Comparison of ENCODE assay signal across 8 cellular contexts in genomic region chr20:38804682-38805501, GRCh38. TPM values are rescaled to one million over a fixed set of nuclear protein-coding genes. Genes with fewer than 3 reads are reported as not detected.
DNase-seq lines count a peak whose midpoint lies in the region; ATAC-seq and TF ChIP-seq lines count a peak whose summit lies in the region.

No MANE protein-coding gene starts in this region.

- H3K36me3 ChIP-seq in OCI-LY7 (ENCODE audit: insufficient read depth, low read length) = peaks cover 20% of the 10 kb centered on the region; the same call in 1 of the 2 replicates
- no peaks in the 10 kb centered on the region for H3K36me3 ChIP-seq in iPS DF 6.9 (ENCODE audit: control insufficient read depth, insufficient read depth, low read length)
- H3K36me3 ChIP-seq in PC-9 (ENCODE audit: low read depth) = no peaks in the 10 kb centered on the region

- H3K9me2 ChIP-seq in OCI-LY7 (ENCODE audit: insufficient read depth, low read length) (no peaks in the 10 kb centered on the region), PC-9 (ENCODE audit: insufficient read depth) (no peaks in the 10 kb centered on the region)

- H4K20me1 ChIP-seq in OCI-LY7 (ENCODE audit: insufficient read depth, low read length) (0 out of 2 replicates have a peak, but pooled peaks cover 15% of the 10 kb centered on the region), PC-9 (ENCODE audit: insufficient read depth) (no peaks in the 10 kb centered on the region)

- H3K79me2 ChIP-seq in OCI-LY7 (ENCODE audit: insufficient read depth, low read depth, low read length) (peaks cover 41% of the 10 kb centered on the region), PC-9 (ENCODE audit: low read depth) (no peaks in the 10 kb centered on the region)

- no peak for TF ChIP-seq CTCF in OCI-LY7 (conservative IDR thresholded peaks at IDR 0.05; ENCODE audit: low read length)
- TF ChIP-seq CTCF in PC-9 (conservative IDR thresholded peaks at IDR 0.05) = no peak

- peak overlapping the region; percentile 78 for H2AFZ ChIP-seq in OCI-LY7 (ENCODE audit: low read length)
- H2AFZ ChIP-seq in PC-9 = no peak overlapping the region

- BruUV-seq in OCI-LY7 (replicated peaks; lab: Mats Ljungman, UMichigan) = TSS peak; percentile 84
- no TSS peak for BruUV-seq in PC-9 (replicated peaks; lab: Mats Ljungman, UMichigan)

- peak; percentile 80 for DNase-seq in OCI-LY7 (ENCODE audit: low spot score)
- peak; percentile 43 for DNase-seq in activated T-helper 9 cell treated with anti-CD3 and anti-CD28 coated beads, Interleukin-2, amount 50 U/mL, for 16 hours (ENCODE audit: low read depth)
- peak; percentile 67 for DNase-seq in iPS DF 6.9 (ENCODE audit: low read depth, low spot score)
- DNase-seq in stimulated activated CD4-positive, alpha-beta T cell treated with anti-CD3 and anti-CD28 coated beads, Interleukin-12 subunit alpha, Interleukin-12 subunit beta, amount 100 ng/mL, for 48 hours (ENCODE audit: low read depth in 2 of 3, low spot score in 1 of 3) = peak; percentile 39 to 49 (median 46)
- DNase-seq in NCI-H1092 (lab: John Stamatoyannopoulos, UW) = no peak
- DNase-seq in PC-9 = no peak
- DNase-seq in NCI-H1105 treated with DMSO at 0.1 percent for 48 hours (lab: John Stamatoyannopoulos, UW) = no peak

- no peaks in the 10 kb centered on the region for H3K27me3 ChIP-seq in iPS DF 6.9 (ENCODE audit: control insufficient read depth, insufficient read depth, low read length)
- H3K27me3 ChIP-seq in PC-9 (ENCODE audit: insufficient read depth, low read depth) = peaks cover 50% of the 10 kb centered on the region

- H3K4me3 ChIP-seq in OCI-LY7 (ENCODE audit: low read depth, low read length, poor library complexity, severe bottlenecking) (peak overlapping the region; percentile 98), iPS DF 6.9 (ENCODE audit: low read length) (peak overlapping the region; percentile 76; the same call in 1 of the 2 replicates), PC-9 (no peak overlapping the region)

- CTCF ChIA-PET in OCI-LY7 (lab: Charles Lee; ENCODE audit: unreplicated experiment) = interaction anchor here (0.8 to 1.3 kb wide), 4 partner anchors 53 to 88 kb away, joined by 3 to 6 read pairs (median 4); no protein-coding TSS in a partner anchor
- CTCF ChIA-PET in PC-9 (lab: Charles Lee) = no interaction called here

- no peaks in the 10 kb centered on the region for H3F3A ChIP-seq in PC-9 (ENCODE audit: insufficient read depth, low read depth)

- H3K9me3 ChIP-seq in OCI-LY7 (ENCODE audit: low read length) (no peaks in the 10 kb centered on the region), iPS DF 6.9 (ENCODE audit: control insufficient read depth, insufficient read depth, low read length) (no peaks in the 10 kb centered on the region), PC-9 (ENCODE audit: insufficient read depth, low read depth) (no peaks in the 10 kb centered on the region)

- H3K4me2 ChIP-seq in OCI-LY7 (ENCODE audit: low read length) (peak overlapping the region; percentile 98), PC-9 (no peak overlapping the region)

- peak overlapping the region; percentile 79 for H3K27ac ChIP-seq in OCI-LY7 (ENCODE audit: low read depth, low read length, poor library complexity, severe bottlenecking)
- no peak overlapping the region for H3K27ac ChIP-seq in iPS DF 6.9 (ENCODE audit: low read length)
- no peak overlapping the region for H3K27ac ChIP-seq in PC-9

- intact Hi-C loops in OCI-LY7 (cut with micrococcal nuclease; ENCODE audit: unreplicated experiment) = loop anchor here (1.0 to 10.0 kb wide), 4 partner anchors 37 to 240 kb away; partner anchors contain the start of gene DHX35
- intact Hi-C loops in PC-9 (cut with micrococcal nuclease; ENCODE audit: unreplicated experiment) = no loop called here

- H3K4me1 ChIP-seq in OCI-LY7 (ENCODE audit: insufficient read depth, low read length, poor library complexity, severe bottlenecking) (peaks cover 44% of the 10 kb centered on the region), iPS DF 6.9 (ENCODE audit: control insufficient read depth, insufficient read depth, low read length) (peaks cover 1% of the 10 kb centered on the region; the same call in 1 of the 2 replicates), PC-9 (replicated peaks; ENCODE audit: insufficient read depth) (no peaks in the 10 kb centered on the region)

- no CpG with 5 or more reads among the region's 18 CpGs for WGBS in iPS DF 6.9 (ENCODE audit: insufficient coverage, insufficient read length)

- peak; percentile 39 for ATAC-seq in GM21619 (IDR thresholded peaks at IDR 0.05; ENCODE audit: unreplicated experiment)

- POLR2A ChIA-PET in OCI-LY7 (lab: Charles Lee) (interaction anchor here (0.6 to 4.9 kb wide), 13 partner anchors 15 to 112 kb away, joined by 3 to 39 read pairs (median 4); no protein-coding TSS in a partner anchor), PC-9 (lab: Charles Lee; ENCODE audit: unreplicated experiment) (no interaction called here)

RNA-seq across cellular contexts. Expression of gene PPP1R16B, which starts 0.6 kb away (rescaled TPM):
- total RNA-seq in OCI-LY7 (2014; rRNA removed; shearing (Covaris generic)) = 44.3 and 49.7 TPM in 2 replicates
- total RNA-seq in OCI-LY7 (2022) (41.3 and 45.4 TPM in 2 replicates), PC-9 (2021) (0.05 TPM in 1 of 2 replicates, not detected in the other)

RNA-seq across cellular contexts. Expression of gene ACTR5, which starts 56.6 kb away (rescaled TPM):
- 21.1 and 22.2 TPM in 2 replicates for total RNA-seq in OCI-LY7 (2014; rRNA removed; shearing (Covaris generic))
- total RNA-seq in OCI-LY7 (2022) = 12.3 and 14.4 TPM in 2 replicates
- total RNA-seq in PC-9 (2021) = 7.8 and 10.1 TPM in 2 replicates

Comparison
In these comparisons a context has a peak if more than half of its experiments do, and no peak if none do; other contexts are left out.
1. DNase-seq: peak in OCI-LY7 (single experiment), activated T-helper 9 cell treated with anti-CD3 and anti-CD28 coated beads, Interleukin-2, amount 50 U/mL, for 16 hours (single experiment), iPS DF 6.9 (single experiment) and stimulated activated CD4-positive, alpha-beta T cell treated with anti-CD3 and anti-CD28 coated beads, Interleukin-12 subunit alpha, Interleukin-12 subunit beta, amount 100 ng/mL, for 48 hours (3 of 3); none in NCI-H1092 (single experiment), PC-9 (0 of 2) and NCI-H1105 treated with DMSO at 0.1 percent for 48 hours (single experiment).
2. RNA of gene PPP1R16B, which starts 0.6 kb away (total RNA-seq): 41.3 to 49.7 TPM in OCI-LY7; 0.05 TPM in PC-9; every median in the first group is over 10 times any median in the second.